Comparison of ENCODE assay signal across 9 cellular contexts in the genomic region with DNA sequence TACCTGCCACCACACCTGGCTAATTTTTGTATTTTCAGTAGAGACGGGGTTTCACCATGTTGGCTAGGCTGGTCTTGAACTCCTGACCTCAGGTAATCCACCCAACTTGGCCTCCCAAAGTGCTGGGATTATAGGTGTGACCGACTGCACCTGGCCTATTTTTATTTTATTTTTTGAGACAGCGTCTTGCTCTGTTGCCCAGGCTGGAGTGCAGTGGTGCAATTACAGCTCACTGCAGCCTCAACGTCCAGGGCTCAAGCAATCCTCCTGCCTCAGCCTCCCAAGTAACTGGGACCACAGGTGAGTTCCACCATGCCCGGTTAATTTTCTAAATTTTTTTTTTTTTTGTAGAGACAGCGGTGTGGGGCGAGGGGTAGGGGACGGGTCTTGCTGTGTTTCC. TPM values are rescaled to one million over a fixed set of nuclear protein-coding genes. Genes with fewer than 3 reads are reported as not detected.
"Had no signal": no experiment of that assay in that cellular context is flagged by ENCODE, and none has a peak within 500 bp of the region (broad histone marks: within the 10 kb centered on the region; RNA-seq: fewer than 3 reads in every experiment).

No MANE protein-coding gene starts in this region.

RNA-seq across cellular contexts. Expression of gene ACP7, which starts 32.9 kb away (rescaled TPM):
- total RNA-seq: stomach, subcutaneous adipose tissue, temporal lobe, testis, thoracic aorta, transverse colon, upper lobe of left lung, upper lobe of right lung, vagina had no signal
- polyA plus RNA-seq: stomach had no signal
